In the genomic region with DNA sequence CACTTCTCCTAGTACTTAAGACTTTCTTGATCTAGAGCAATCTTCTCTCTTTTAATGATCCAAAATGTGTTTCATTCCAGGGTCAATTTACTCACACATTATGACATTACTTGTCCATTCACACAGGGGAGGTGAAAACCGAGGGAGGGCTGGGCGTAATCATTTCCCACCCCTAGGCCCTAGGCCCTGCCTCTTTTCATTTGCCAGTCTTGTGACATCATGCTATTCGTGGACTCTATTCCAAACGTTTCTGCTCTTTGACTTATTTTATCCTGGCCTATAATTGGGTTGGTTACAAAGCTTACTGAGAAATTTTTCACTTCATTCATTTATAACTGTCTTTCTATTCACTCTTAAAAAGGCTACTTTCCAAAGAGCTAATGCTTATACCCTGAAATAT, we compare ENCODE assay signal across 1 cellular context.
TF ChIP-seq lines count a peak whose summit lies in the region.

No MANE protein-coding gene starts in this region.

TF ChIP-seq in SK-N-SH treated with all-trans-retinoic acid at 6 μM for 48 hours, 23 proteins besides CTCF, POLR2A, EP300 and RAD21 (continued from another document):
- TF ChIP-seq GLIS3 (CRISPR knock-in tag; IDR thresholded peaks at IDR 0.05) (no peak), ZC3H10 (CRISPR knock-in tag; IDR thresholded peaks at IDR 0.05) (no peak), ZNF565 (CRISPR knock-in tag; conservative IDR thresholded peaks at IDR 0.05; ENCODE audit: low read depth) (no peak), OSR1 (CRISPR knock-in tag; IDR thresholded peaks at IDR 0.05) (no peak), ZFP3 (CRISPR knock-in tag; IDR thresholded peaks at IDR 0.05) (no peak), RARB (CRISPR knock-in tag; IDR thresholded peaks at IDR 0.05) (no peak), ZNF70 (CRISPR knock-in tag; IDR thresholded peaks at IDR 0.05) (no peak)
- TF ChIP-seq, protein P1, sequence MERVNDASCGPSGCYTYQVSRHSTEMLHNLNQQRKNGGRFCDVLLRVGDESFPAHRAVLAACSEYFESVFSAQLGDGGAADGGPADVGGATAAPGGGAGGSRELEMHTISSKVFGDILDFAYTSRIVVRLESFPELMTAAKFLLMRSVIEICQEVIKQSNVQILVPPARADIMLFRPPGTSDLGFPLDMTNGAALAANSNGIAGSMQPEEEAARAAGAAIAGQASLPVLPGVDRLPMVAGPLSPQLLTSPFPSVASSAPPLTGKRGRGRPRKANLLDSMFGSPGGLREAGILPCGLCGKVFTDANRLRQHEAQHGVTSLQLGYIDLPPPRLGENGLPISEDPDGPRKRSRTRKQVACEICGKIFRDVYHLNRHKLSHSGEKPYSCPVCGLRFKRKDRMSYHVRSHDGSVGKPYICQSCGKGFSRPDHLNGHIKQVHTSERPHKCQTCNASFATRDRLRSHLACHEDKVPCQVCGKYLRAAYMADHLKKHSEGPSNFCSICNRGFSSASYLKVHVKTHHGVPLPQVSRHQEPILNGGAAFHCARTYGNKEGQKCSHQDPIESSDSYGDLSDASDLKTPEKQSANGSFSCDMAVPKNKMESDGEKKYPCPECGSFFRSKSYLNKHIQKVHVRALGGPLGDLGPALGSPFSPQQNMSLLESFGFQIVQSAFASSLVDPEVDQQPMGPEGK (CRISPR knock-in tag; IDR thresholded peaks at IDR 0.05; ENCODE audit: borderline replicate concordance), result no peak
